Comparison of ENCODE assay signal across 18 cellular contexts in the genomic region with DNA sequence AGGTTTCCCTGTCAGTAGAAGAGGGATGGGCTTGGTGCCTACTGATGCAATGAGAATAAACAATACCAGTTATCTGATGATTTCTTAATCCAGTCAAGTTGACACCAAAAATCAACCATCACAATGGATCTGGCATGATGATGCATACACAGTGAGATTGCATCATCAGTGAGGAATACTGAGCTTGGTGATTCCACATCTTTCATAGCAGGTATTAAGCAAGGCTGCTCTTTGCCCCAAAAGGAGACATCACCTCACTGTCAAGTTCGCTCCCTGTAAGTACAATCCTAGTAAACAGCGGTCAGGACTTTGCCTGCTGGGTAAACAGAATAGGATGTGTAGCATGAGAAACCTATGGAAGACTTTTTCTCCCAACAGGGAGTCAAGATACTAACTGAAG.
"Had no signal": no experiment of that assay in that cellular context is flagged by ENCODE, and none has a peak within 500 bp of the region (broad histone marks: within the 10 kb centered on the region; RNA-seq: fewer than 3 reads in every experiment).

No MANE protein-coding gene starts in this region.

- H3K27ac ChIP-seq: cardiac muscle cell, esophagus squamous epithelium, left ventricle myocardium inferior, skin epidermis, transverse colon, uterus had no signal

- H3K4me3 ChIP-seq: cardiac muscle cell, esophagus squamous epithelium, left ventricle myocardium inferior, mucosa of descending colon, skin epidermis, transverse colon, uterus had no signal

- DNase-seq: activated CD4-positive, alpha-beta T cell treated with anti-CD3 and anti-CD28 coated beads, Interleukin-2, amount 10 ng/mL, durations not matched to agents 7 days and 5 days; activated CD8-positive, alpha-beta T cell treated with anti-CD3 and anti-CD28 coated beads, Interleukin-2, amount 10 ng/mL, durations not matched to agents 7 days and 5 days; activated naive CD4-positive, alpha-beta T cell treated with anti-CD3 and anti-CD28 coated beads, Interleukin-2, amount 50 U/mL, for 16 hours; activated T-cell treated with anti-CD3 and anti-CD28 coated beads, Interleukin-2, amount 50 U/mL, for 4 hours; dermis blood vessel endothelial cell; effector memory CD4-positive, alpha-beta T cell; esophagus squamous epithelium; foreskin melanocyte; left ventricle myocardium inferior; mesenchymal stem cell; mucosa of descending colon; naive B cell; T-helper 1 cell; T-helper 9 cell; transverse colon; uterus had no signal

- ATAC-seq: activated CD8-positive, alpha-beta T cell treated with anti-CD3 and anti-CD28 coated beads, Interleukin-2, amount 10 ng/mL, durations not matched to agents 7 days and 5 days; activated T-cell treated with anti-CD3 and anti-CD28 coated beads, Interleukin-2, amount 50 U/mL, for 4 hours; mucosa of descending colon had no signal

- H3K36me3 ChIP-seq: cardiac muscle cell, esophagus squamous epithelium, left ventricle myocardium inferior, transverse colon, uterus had no signal

- H3K9me3 ChIP-seq: esophagus squamous epithelium, left ventricle myocardium inferior, transverse colon, uterus had no signal

- H3K4me1 ChIP-seq: esophagus squamous epithelium, left ventricle myocardium inferior, transverse colon, uterus had no signal

- H3K27me3 ChIP-seq: cardiac muscle cell, esophagus squamous epithelium, transverse colon, uterus had no signal
